ENCODE assay signal across 17 cellular contexts in genomic region chr12:71183018-71183417, GRCh38. TPM values are rescaled to one million over a fixed set of nuclear protein-coding genes. Genes with fewer than 3 reads are reported as not detected.
DNase-seq lines count a peak whose midpoint lies in the region; TF ChIP-seq lines count a peak whose summit lies in the region.
"Had no signal": no experiment of that assay in that cellular context is flagged by ENCODE, and none has a peak within 500 bp of the region (broad histone marks: within the 10 kb centered on the region; RNA-seq: fewer than 3 reads in every experiment).

No MANE protein-coding gene starts in this region.

- H3K79me2 ChIP-seq in SK-N-SH (ENCODE audit: insufficient read depth) = no peaks in the 10 kb centered on the region
- no peaks in the 10 kb centered on the region for H3K79me2 ChIP-seq in trophoblast cell (ENCODE audit: control insufficient read depth, insufficient read depth, low read length, poor library complexity)

- TF ChIP-seq CTCF in SK-N-SH (IDR thresholded peaks at IDR 0.05) = no peak
- TF ChIP-seq CTCF in mesothelial cell of epicardium (IDR thresholded peaks at IDR 0.05; ENCODE audit: unreplicated experiment) = no peak

- peak; percentile 1 for DNase-seq in HPDE6-E6E7 (ENCODE audit: extremely low spot score)
- no peak for DNase-seq in SK-N-SH
- peak; percentile 36 for DNase-seq in epithelial cell of prostate (ENCODE audit: low read depth, low spot score)
- DNase-seq in trophoblast cell = peak; percentile 22 to 56
- DNase-seq in D341Med (ENCODE audit: low spot score) = no peak
- no peak for DNase-seq in mesothelial cell of epicardium (ENCODE audit: low spot score in 2 of 2, unreplicated experiment in 2 of 2)
- DNase-seq in stimulated activated CD4-positive, alpha-beta T cell treated with anti-CD3 and anti-CD28 coated beads, Interleukin-2, amount 100 ng/mL, for 48 hours = no peak
- DNase-seq in stimulated activated CD4-positive, alpha-beta T cell treated with anti-CD3 and anti-CD28 coated beads, Interleukin-12 subunit alpha, Interleukin-12 subunit beta, amount 100 ng/mL, for 4 hours = no peak
- DNase-seq: activated CD4-positive, alpha-beta T cell treated with anti-CD3 and anti-CD28 coated beads for 48 hours; activated T-cell treated with anti-CD3 and anti-CD28 coated beads, Interleukin-2, amount 50 U/mL, for 24 hours; AML-193; DMS 273 treated with DMSO at 0.1 percent for 48 hours; NCI-H1048; T-helper 2 cell; upper lobe of right lung had no signal

- no peaks in the 10 kb centered on the region for H3K9me3 ChIP-seq in SK-N-SH
- no peaks in the 10 kb centered on the region for H3K9me3 ChIP-seq in trophoblast cell (ENCODE audit: insufficient read depth, low read depth, low read length)
- H3K9me3 ChIP-seq: neutrophil, upper lobe of right lung had no signal

- 3% methylated on average over 1 of the region's 1 CpG for WGBS in SK-N-SH (ENCODE audit: low lambda C conversion rate)
- no CpG with 5 or more reads among the region's 1 CpG for WGBS in trophoblast cell (ENCODE audit: extremely low coverage, insufficient coverage, insufficient read length)

- TF ChIP-seq EP300 in SK-N-SH (IDR thresholded peaks at IDR 0.05; ENCODE audit: borderline replicate concordance in 1 of 2, low read depth in 1 of 2, low read length in 1 of 2) = no peak

- CTCF ChIA-PET in SK-N-SH (lab: Yijun Ruan, JAX) = no interaction called here

- H3K27ac ChIP-seq in SK-N-SH (ENCODE audit: low read depth in 2 of 2, low read length in 1 of 2) = no peak overlapping the region; a peak in 1 of 4 replicates
- H3K27ac ChIP-seq in epithelial cell of prostate = no peak overlapping the region
- H3K27ac ChIP-seq in trophoblast cell (ENCODE audit: low read depth, low read length) = no peak overlapping the region
- H3K27ac ChIP-seq: neutrophil, upper lobe of right lung had no signal

- H3K36me3 ChIP-seq in SK-N-SH (replicated peaks in 1 of 2; ENCODE audit: control insufficient read depth in 1 of 2, insufficient read depth in 2 of 2, low read length in 1 of 2) (no peaks in the 10 kb centered on the region), trophoblast cell (ENCODE audit: control insufficient read depth in 1 of 2, insufficient read depth in 2 of 2, low read length in 2 of 2) (no peaks in the 10 kb centered on the region)
- H3K36me3 ChIP-seq: neutrophil, upper lobe of right lung had no signal

- H2BK12ac ChIP-seq in trophoblast cell (ENCODE audit: low read length) = no peak overlapping the region

- no peak overlapping the region for H3K4me3 ChIP-seq in SK-N-SH (ENCODE audit: low read depth in 2 of 2, low read length in 1 of 2)
- no peak overlapping the region for H3K4me3 ChIP-seq in trophoblast cell (ENCODE audit: low read depth, low read length)
- H3K4me3 ChIP-seq: upper lobe of right lung had no signal

- H3K4me2 ChIP-seq in SK-N-SH = no peak overlapping the region
- H3K4me2 ChIP-seq in trophoblast cell (ENCODE audit: low read length) = no peak overlapping the region

- no peak for TF ChIP-seq RAD21 in SK-N-SH (IDR thresholded peaks at IDR 0.05; ENCODE audit: low read length)

- H4K12ac ChIP-seq in trophoblast cell (ENCODE audit: low read depth, low read length) = no peak overlapping the region

- no peak overlapping the region for H2AFZ ChIP-seq in SK-N-SH (ENCODE audit: low read depth)
- no peak overlapping the region for H2AFZ ChIP-seq in trophoblast cell (ENCODE audit: insufficient read depth, low read length, poor library complexity)

- peaks cover 8% of the 10 kb centered on the region for H3F3A ChIP-seq in SK-N-SH (replicated peaks; ENCODE audit: insufficient read depth)

- peaks cover 14% of the 10 kb centered on the region for H3K9me3 Mint-ChIP-seq in mesothelial cell of epicardium

- no peaks in the 10 kb centered on the region for H3K9me2 ChIP-seq in SK-N-SH

- no peak overlapping the region for H3K4me3 Mint-ChIP-seq in mesothelial cell of epicardium
- H3K4me3 Mint-ChIP-seq: activated T-cell treated with anti-CD3 and anti-CD28 coated beads, Interleukin-2, amount 50 U/mL, for 24 hours had no signal

- no peaks in the 10 kb centered on the region for H4K20me1 ChIP-seq in SK-N-SH (ENCODE audit: insufficient read depth)

- H3K4ac ChIP-seq in trophoblast cell (ENCODE audit: low read depth, low read length) = no peak overlapping the region

- H3K27me3 Mint-ChIP-seq in mesothelial cell of epicardium (ENCODE audit: low read depth) = peaks cover 2% of the 10 kb centered on the region
- H3K27me3 Mint-ChIP-seq: activated T-cell treated with anti-CD3 and anti-CD28 coated beads, Interleukin-2, amount 50 U/mL, for 24 hours had no signal

- no peak overlapping the region for H2BK120ac ChIP-seq in trophoblast cell (ENCODE audit: insufficient read depth, low read length, poor library complexity)

- no peak overlapping the region for H2BK5ac ChIP-seq in trophoblast cell (ENCODE audit: low read depth, low read length, poor library complexity)

- no peak overlapping the region for H2AK5ac ChIP-seq in trophoblast cell (ENCODE audit: low read length)

- no peak overlapping the region for H3K27ac Mint-ChIP-seq in mesothelial cell of epicardium
- H3K27ac Mint-ChIP-seq: activated T-cell treated with anti-CD3 and anti-CD28 coated beads, Interleukin-2, amount 50 U/mL, for 24 hours had no signal

- no peak overlapping the region for H3K23ac ChIP-seq in trophoblast cell (ENCODE audit: low read length)

- H3K79me1 ChIP-seq in trophoblast cell (ENCODE audit: low read length) = no peaks in the 10 kb centered on the region

- H3K4me1 ChIP-seq in SK-N-SH (ENCODE audit: control insufficient read depth in 1 of 2, insufficient read depth in 2 of 2, low read depth in 1 of 2, low read length in 1 of 2) = peaks cover 0 to 7% of the 10 kb centered on the region in 2 experiments; a peak in 2 of 4 replicates
- H3K4me1 ChIP-seq in trophoblast cell (ENCODE audit: control insufficient read depth in 1 of 2, insufficient read depth in 2 of 2, low read length in 2 of 2) = no peaks in the 10 kb centered on the region
- H3K4me1 ChIP-seq: upper lobe of right lung had no signal

- H3K36me3 Mint-ChIP-seq in mesothelial cell of epicardium = no peaks in the 10 kb centered on the region

- no peak overlapping the region for H3K18ac ChIP-seq in trophoblast cell (ENCODE audit: low read length)

- POLR2A ChIA-PET in SK-N-SH (lab: Yijun Ruan, JAX) = no interaction called here

- H3K4me1 Mint-ChIP-seq in mesothelial cell of epicardium = no peaks in the 10 kb centered on the region

- no peak overlapping the region for H3K9ac ChIP-seq in SK-N-SH
- no peak overlapping the region for H3K9ac ChIP-seq in trophoblast cell (ENCODE audit: low read length)

- H4K8ac ChIP-seq in trophoblast cell (ENCODE audit: low read depth, low read length) = no peak overlapping the region

- H3K14ac ChIP-seq in trophoblast cell (ENCODE audit: low read length) = no peak overlapping the region

- H3K27me3 ChIP-seq in SK-N-SH (ENCODE audit: insufficient read depth) (no peaks in the 10 kb centered on the region), trophoblast cell (ENCODE audit: insufficient read depth, low read length) (no peaks in the 10 kb centered on the region)
- H3K27me3 ChIP-seq: neutrophil, upper lobe of right lung had no signal

- H4K91ac ChIP-seq in trophoblast cell (ENCODE audit: low read depth, low read length) = no peak overlapping the region

TF ChIP-seq in SK-N-SH, 30 proteins besides CTCF, POLR2A, EP300 and RAD21 (continues in another document):
- TF ChIP-seq NRF1 (IDR thresholded peaks at IDR 0.05; ENCODE audit: low read depth, low read length) (no peak), NFIC (IDR thresholded peaks at IDR 0.05; ENCODE audit: borderline replicate concordance) (no peak), CHD2 (IDR thresholded peaks at IDR 0.05; ENCODE audit: low read length, partially characterized antibody) (no peak), JUND (IDR thresholded peaks at IDR 0.05) (peak; percentile 45; the same call in 1 of the 2 replicates), PBX3 (IDR thresholded peaks at IDR 0.05) (no peak), FOXJ3 (CRISPR knock-in tag; IDR thresholded peaks at IDR 0.05) (no peak), TEAD4 (IDR thresholded peaks at IDR 0.05; ENCODE audit: borderline replicate concordance, insufficient read depth) (no peak), RCOR1 (IDR thresholded peaks at IDR 0.05; ENCODE audit: low read length) (no peak), IRF3 (IDR thresholded peaks at IDR 0.05; ENCODE audit: low read depth, low read length) (no peak), YY1 (IDR thresholded peaks at IDR 0.05; ENCODE audit: low read depth) (no peak)
- TF ChIP-seq, protein P1, sequence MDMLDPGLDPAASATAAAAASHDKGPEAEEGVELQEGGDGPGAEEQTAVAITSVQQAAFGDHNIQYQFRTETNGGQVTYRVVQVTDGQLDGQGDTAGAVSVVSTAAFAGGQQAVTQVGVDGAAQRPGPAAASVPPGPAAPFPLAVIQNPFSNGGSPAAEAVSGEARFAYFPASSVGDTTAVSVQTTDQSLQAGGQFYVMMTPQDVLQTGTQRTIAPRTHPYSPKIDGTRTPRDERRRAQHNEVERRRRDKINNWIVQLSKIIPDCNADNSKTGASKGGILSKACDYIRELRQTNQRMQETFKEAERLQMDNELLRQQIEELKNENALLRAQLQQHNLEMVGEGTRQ (IDR thresholded peaks at IDR 0.05; ENCODE audit: borderline replicate concordance, low read depth, low read length) = no peak

RNA-seq across cellular contexts. Expression of gene TSPAN8, which starts 25.2 kb away (rescaled TPM):
- 0.31 and 1.3 TPM in 2 replicates for polyA plus RNA-seq in SK-N-SH (2012; rRNA removed)
- polyA plus RNA-seq in SK-N-SH (2012; cell fraction: cytosol; rRNA removed) = 2.1 and 2.4 TPM in 2 replicates
- polyA plus RNA-seq in SK-N-SH (2012; cell fraction: nucleus; rRNA removed) = 0.10 TPM in 1 of 2 replicates, not detected in the other
- polyA plus RNA-seq in trophoblast cell (2013) = 0.15 and 0.32 TPM in 2 replicates
- 0.38 to 0.89 TPM in 2 of 3 replicates, not detected in the other for total RNA-seq in mesothelial cell of epicardium
- total RNA-seq: dermis microvascular lymphatic vessel endothelial cell had no signal

Comparison
In these comparisons a context has a peak if more than half of its experiments do, and no peak if none do; other contexts are left out.
1. DNase-seq: peak in HPDE6-E6E7 (single experiment), epithelial cell of prostate (single experiment) and trophoblast cell (2 of 2); none in SK-N-SH (single experiment), D341Med (single experiment), mesothelial cell of epicardium (0 of 2), stimulated activated CD4-positive, alpha-beta T cell treated with anti-CD3 and anti-CD28 coated beads, Interleukin-2, amount 100 ng/mL, for 48 hours (0 of 2) and stimulated activated CD4-positive, alpha-beta T cell treated with anti-CD3 and anti-CD28 coated beads, Interleukin-12 subunit alpha, Interleukin-12 subunit beta, amount 100 ng/mL, for 4 hours (single experiment).